Comparison of ENCODE assay signal across 20 cellular contexts in genomic region chr19:35344511-35345031, GRCh38. TPM values are rescaled to one million over a fixed set of nuclear protein-coding genes. Genes with fewer than 3 reads are reported as not detected.
A peak's percentile ranks its signal among the peaks of the same experiment; 100 is the strongest.
DNase-seq lines count a peak whose midpoint lies in the region; ATAC-seq, FAIRE-seq and TF ChIP-seq lines count a peak whose summit lies in the region.
"Had no signal": no experiment of that assay in that cellular context is flagged by ENCODE, and none has a peak within 500 bp of the region (broad histone marks: within the 10 kb centered on the region; RNA-seq: fewer than 3 reads in every experiment).

No MANE protein-coding gene starts in this region.

- no peaks in the 10 kb centered on the region for H3K79me2 ChIP-seq in HepG2 (ENCODE audit: insufficient read depth, low read length)

- no peak overlapping the region for H2AFZ ChIP-seq in HepG2 (ENCODE audit: low read length)

- TF ChIP-seq CTCF in heart right ventricle (IDR thresholded peaks at IDR 0.05) (no peak), HepG2 (CRISPR knock-in tag; IDR thresholded peaks at IDR 0.05) (no peak), type B pancreatic cell (conservative IDR thresholded peaks at IDR 0.05) (no peak)

- peaks cover 0 to 29% (median 9%) of the 10 kb centered on the region in 7 donors for H3K27me3 ChIP-seq in heart right ventricle
- no peaks in the 10 kb centered on the region for H3K27me3 ChIP-seq in HepG2 (ENCODE audit: control insufficient read depth in 1 of 2, insufficient read depth in 2 of 2, low read length in 2 of 2)
- H3K27me3 ChIP-seq: right atrium auricular region had no signal

- H3K9me3 Mint-ChIP-seq in type B pancreatic cell = no peaks in the 10 kb centered on the region
- H3K9me3 Mint-ChIP-seq: activated T-cell treated with anti-CD3 and anti-CD28 coated beads, Interleukin-2, amount 50 U/mL, for 72 hours; nephron had no signal

- H3K36me3 Mint-ChIP-seq in type B pancreatic cell = no peaks in the 10 kb centered on the region

- H3K9ac ChIP-seq in HepG2 (ENCODE audit: insufficient read depth, low read depth, low read length) = no peak overlapping the region
- H3K9ac ChIP-seq: KMS-11 had no signal

- ATAC-seq in Right ventricle myocardium superior (ENCODE audit: poor library complexity) (no peak), heart right ventricle (no peak), HepG2 (no peak), HG03159 (IDR thresholded peaks at IDR 0.05; ENCODE audit: unreplicated experiment) (no peak)
- ATAC-seq: activated T-cell treated with anti-CD3 and anti-CD28 coated beads, Interleukin-2, amount 50 U/mL, for 72 hours had no signal

- peaks cover 16% of the 10 kb centered on the region for H3K27me3 Mint-ChIP-seq in type B pancreatic cell

- TF ChIP-seq RAD21 in HepG2 (CRISPR knock-in tag; IDR thresholded peaks at IDR 0.05) = no peak

- POLR2A ChIA-PET in HepG2 (lab: Yijun Ruan, JAX) = no interaction called here

- TF ChIP-seq POLR2A in HepG2 (IDR thresholded peaks at IDR 0.05; ENCODE audit: insufficient read depth in 1 of 2, low read depth in 2 of 2, low read length in 2 of 2) = no peak

- no peaks in the 10 kb centered on the region for H3K9me3 ChIP-seq in heart right ventricle
- H3K9me3 ChIP-seq in HepG2 (ENCODE audit: low read length) = no peaks in the 10 kb centered on the region
- H3K9me3 ChIP-seq: right atrium auricular region, tibial artery had no signal

- intact Hi-C loops in Right ventricle myocardium superior (cut with DNase I) = no loop called here
- intact Hi-C loops in heart right ventricle (cut with DNase I) = no loop called here
- intact Hi-C loops in HepG2 (cut with micrococcal nuclease; ENCODE audit: unreplicated experiment) = no loop called here

- in situ Hi-C loops in HepG2 (cut with HindIII; ENCODE audit: extremely low pct_ligation_motif_present, low pct_unique_long_range_greater_than_20kb) = no loop called here

- H3K4me3 Mint-ChIP-seq in type B pancreatic cell = no peak overlapping the region
- H3K4me3 Mint-ChIP-seq: activated T-cell treated with anti-CD3 and anti-CD28 coated beads, Interleukin-2, amount 50 U/mL, for 72 hours; nephron had no signal

- H3K4me1 ChIP-seq in heart right ventricle (peaks cover 0 to 23% (median 0%) of the 10 kb centered on the region in 9 donors), HepG2 (ENCODE audit: insufficient read depth, low read length) (peaks cover 42% of the 10 kb centered on the region)
- H3K4me1 ChIP-seq: right atrium auricular region, tibial artery had no signal

- peaks cover 9% of the 10 kb centered on the region for H3K4me1 Mint-ChIP-seq in type B pancreatic cell (ENCODE audit: unreplicated experiment)
- H3K4me1 Mint-ChIP-seq: nephron had no signal

- DNase-seq in Right ventricle myocardium superior = peak; percentile 25
- no peak for DNase-seq in heart right ventricle
- DNase-seq in HepG2 (ENCODE audit: low spot score) = no peak
- peak; percentile 58 for DNase-seq in type B pancreatic cell (ENCODE audit: extremely low spot score, unreplicated experiment)
- DNase-seq in NCI-H2196 (lab: John Stamatoyannopoulos, UW; ENCODE audit: unreplicated experiment) = no peak
- DNase-seq: ACHN; activated CD4-positive, alpha-beta T cell treated with anti-CD3 and anti-CD28 coated beads for 4 hours; activated T-cell treated with anti-CD3 and anti-CD28 coated beads, Interleukin-2, amount 50 U/mL, for 72 hours; caudate nucleus; NCI-H1417; NK-92 treated with Interleukin-12 subunit alpha and Interleukin-12 subunit beta, amount 100 ng/mL, for 24 hours; stimulated activated CD4-positive, alpha-beta T cell treated with anti-CD3 and anti-CD28 coated beads, Interleukin-2, amount 100 ng/mL, for 24 hours; T-helper 2 cell had no signal

- no peak for TF ChIP-seq EP300 in HepG2 (IDR thresholded peaks at IDR 0.05; ENCODE audit: low read depth in 2 of 2, low read length in 2 of 2)
- no peak for TF ChIP-seq EP300 in HepG2 (CRISPR knock-in tag; IDR thresholded peaks at IDR 0.05; ENCODE audit: borderline replicate concordance)

- H3K4me3 ChIP-seq in heart right ventricle = no peak overlapping the region
- H3K4me3 ChIP-seq in HepG2 (replicated peaks in 1 of 3; ENCODE audit: insufficient read depth in 1 of 3, low read depth in 2 of 3, low read length in 3 of 3) = no peak overlapping the region
- H3K4me3 ChIP-seq: right atrium auricular region, tibial artery had no signal

- no peak overlapping the region for H3K4me2 ChIP-seq in HepG2 (ENCODE audit: low read depth, low read length)
- H3K4me2 ChIP-seq: KMS-11 had no signal

- H3K27ac Mint-ChIP-seq in type B pancreatic cell = no peak overlapping the region
- H3K27ac Mint-ChIP-seq: activated T-cell treated with anti-CD3 and anti-CD28 coated beads, Interleukin-2, amount 50 U/mL, for 72 hours; nephron had no signal

- H3K27ac ChIP-seq in heart right ventricle (no peak overlapping the region), HepG2 (ENCODE audit: extremely low read length, insufficient read depth, low read length) (no peak overlapping the region)
- H3K27ac ChIP-seq: KMS-11, right atrium auricular region, tibial artery had no signal

- no peaks in the 10 kb centered on the region for H4K20me1 ChIP-seq in HepG2 (ENCODE audit: insufficient read depth, low read length)

- no peak for FAIRE-seq in HepG2 (lab: Jason Lieb, UNC)

- no TSS peak for BruUV-seq in HepG2 (replicated peaks; lab: Mats Ljungman, UMichigan)

- no peaks in the 10 kb centered on the region for H3K36me3 ChIP-seq in heart right ventricle
- no peaks in the 10 kb centered on the region for H3K36me3 ChIP-seq in HepG2 (replicated peaks in 1 of 2; ENCODE audit: control insufficient read depth in 1 of 2, insufficient read depth in 2 of 2, low read length in 2 of 2)
- H3K36me3 ChIP-seq: right atrium auricular region, tibial artery had no signal

- CTCF ChIA-PET in HepG2 (lab: Yijun Ruan, JAX; ENCODE audit: low intra/inter-chr PET ratio, low total read pairs) = no interaction called here

- 80 to 83% methylated on average over 17 of the region's 17 CpGs for WGBS in heart right ventricle, 2 donors
- 70% methylated on average over 8 of the region's 17 CpGs for WGBS in HepG2 (ENCODE audit: low lambda C conversion rate)

RNA-seq across cellular contexts. Expression of gene FFAR1, which starts 3.1 kb away (rescaled TPM):
- not detected for total RNA-seq in Right ventricle myocardium superior
- total RNA-seq in heart right ventricle = not detected
- not detected for polyA plus RNA-seq in heart right ventricle
- not detected in 2 replicates for total RNA-seq in HepG2 (2016; rRNA removed; fragmentation: Illumina TruSeq; extraction: Trizol)
- 0.09 TPM in 1 of 2 replicates, not detected in the other for total RNA-seq in HepG2 (2016; cell fraction: cytosol; rRNA removed; fragmentation: Illumina TruSeq; extraction: Trizol; ENCODE audit: low read depth)
- total RNA-seq in HepG2 (2016; cell fraction: insoluble cytoplasmic fraction; rRNA removed; fragmentation: Illumina TruSeq; extraction: Trizol) = not detected in 2 replicates
- total RNA-seq in HepG2 (2016; cell fraction: membrane; rRNA removed; fragmentation: Illumina TruSeq; extraction: Trizol) = not detected in 2 replicates
- not detected in 2 replicates for total RNA-seq in HepG2 (2016; cell fraction: nucleus; rRNA removed; fragmentation: Illumina TruSeq; extraction: Trizol)
- polyA plus RNA-seq in HepG2 (2011; rRNA removed) = not detected in 2 replicates
- not detected in 2 replicates for polyA plus RNA-seq in HepG2 (2011; cell fraction: cytosol; rRNA removed)
- polyA plus RNA-seq in HepG2 (2011; cell fraction: nucleus; rRNA removed) = not detected in 2 replicates
- not detected in 2 replicates for polyA plus RNA-seq in HepG2 (2012)
- not detected in 2 replicates for polyA plus RNA-seq in HepG2 (2016; cell fraction: cytosol; fragmentation: Illumina TruSeq; extraction: Trizol; ENCODE audit: low read depth)
- polyA plus RNA-seq in HepG2 (2016; cell fraction: insoluble cytoplasmic fraction; fragmentation: Illumina TruSeq; extraction: Trizol; ENCODE audit: low read depth) = not detected in 2 replicates
- polyA plus RNA-seq in HepG2 (2016; cell fraction: membrane; fragmentation: Illumina TruSeq; extraction: Trizol; ENCODE audit: low read depth) = not detected in 2 replicates
- polyA plus RNA-seq in HepG2 (2016; cell fraction: nucleus; fragmentation: Illumina TruSeq; extraction: Trizol; ENCODE audit: insufficient read depth, low read depth) = not detected in 2 replicates
- not detected in 2 replicates for polyA minus RNA-seq in HepG2 (2011; rRNA and poly(A)+ RNA removed; ENCODE audit: low replicate concordance)
- polyA minus RNA-seq in HepG2 (2011; cell fraction: cytosol; rRNA and poly(A)+ RNA removed) = not detected in 2 replicates
- polyA minus RNA-seq in HepG2 (2011; cell fraction: nucleus; rRNA and poly(A)+ RNA removed) = not detected in 2 replicates
- total RNA-seq in type B pancreatic cell (ENCODE audit: low replicate concordance) = 2.1 and 2.7 TPM in 2 replicates
- total RNA-seq: fibroblast of villous mesenchyme, lower leg skin, right atrium auricular region had no signal

RNA-seq across cellular contexts. Expression of gene FFAR3, which starts 13.7 kb away (rescaled TPM):
- total RNA-seq in Right ventricle myocardium superior (not detected), heart right ventricle (under 1 TPM in 2 of 10 donors, not detected in 8; 0.40 to 0.49 TPM), HepG2 (2016; rRNA removed; fragmentation: Illumina TruSeq; extraction: Trizol) (not detected in 2 replicates), type B pancreatic cell (ENCODE audit: low replicate concordance) (0.34 and 0.45 TPM in 2 replicates)
- polyA plus RNA-seq in heart right ventricle (under 1 TPM in 1 of 2 donors, not detected in 1; 0.09 TPM), HepG2 (2011; rRNA removed) (not detected in 2 replicates)
- not detected in 2 replicates for total RNA-seq in HepG2 (2016; cell fraction: cytosol; rRNA removed; fragmentation: Illumina TruSeq; extraction: Trizol; ENCODE audit: low read depth)
- total RNA-seq in HepG2 (2016; cell fraction: insoluble cytoplasmic fraction; rRNA removed; fragmentation: Illumina TruSeq; extraction: Trizol) = not detected in 2 replicates
- total RNA-seq in HepG2 (2016; cell fraction: membrane; rRNA removed; fragmentation: Illumina TruSeq; extraction: Trizol) = not detected in 2 replicates
- total RNA-seq in HepG2 (2016; cell fraction: nucleus; rRNA removed; fragmentation: Illumina TruSeq; extraction: Trizol) = not detected in 2 replicates
- not detected in 2 replicates for polyA plus RNA-seq in HepG2 (2011; cell fraction: cytosol; rRNA removed)
- not detected in 2 replicates for polyA plus RNA-seq in HepG2 (2011; cell fraction: nucleus; rRNA removed)
- not detected in 2 replicates for polyA plus RNA-seq in HepG2 (2012)
- polyA plus RNA-seq in HepG2 (2016; cell fraction: cytosol; fragmentation: Illumina TruSeq; extraction: Trizol; ENCODE audit: low read depth) = not detected in 2 replicates
- not detected in 2 replicates for polyA plus RNA-seq in HepG2 (2016; cell fraction: insoluble cytoplasmic fraction; fragmentation: Illumina TruSeq; extraction: Trizol; ENCODE audit: low read depth)
- not detected in 2 replicates for polyA plus RNA-seq in HepG2 (2016; cell fraction: membrane; fragmentation: Illumina TruSeq; extraction: Trizol; ENCODE audit: low read depth)
- not detected in 2 replicates for polyA plus RNA-seq in HepG2 (2016; cell fraction: nucleus; fragmentation: Illumina TruSeq; extraction: Trizol; ENCODE audit: insufficient read depth, low read depth)
- not detected in 2 replicates for polyA minus RNA-seq in HepG2 (2011; rRNA and poly(A)+ RNA removed; ENCODE audit: low replicate concordance)
- not detected in 2 replicates for polyA minus RNA-seq in HepG2 (2011; cell fraction: cytosol; rRNA and poly(A)+ RNA removed)
- not detected in 2 replicates for polyA minus RNA-seq in HepG2 (2011; cell fraction: nucleus; rRNA and poly(A)+ RNA removed)
- total RNA-seq: fibroblast of villous mesenchyme, lower leg skin, right atrium auricular region had no signal

RNA-seq across cellular contexts. Expression of gene CD22, which starts 15.6 kb away (rescaled TPM):
- 0.56 TPM for total RNA-seq in Right ventricle myocardium superior
- total RNA-seq in heart right ventricle = 1 to 10 TPM in 1 of 10 donors, under 1 TPM in 7, not detected in 2; 0.22 to 1.6 (median 0.49) TPM
- polyA plus RNA-seq in heart right ventricle = under 1 TPM; 0.07 to 0.12 TPM
- total RNA-seq in HepG2 (2016; rRNA removed; fragmentation: Illumina TruSeq; extraction: Trizol) = 0.49 and 0.71 TPM in 2 replicates
- total RNA-seq in HepG2 (2016; cell fraction: cytosol; rRNA removed; fragmentation: Illumina TruSeq; extraction: Trizol; ENCODE audit: low read depth) = 0.53 and 1.0 TPM in 2 replicates
- 0.40 and 0.97 TPM in 2 replicates for total RNA-seq in HepG2 (2016; cell fraction: insoluble cytoplasmic fraction; rRNA removed; fragmentation: Illumina TruSeq; extraction: Trizol)
- 0.62 and 0.93 TPM in 2 replicates for total RNA-seq in HepG2 (2016; cell fraction: membrane; rRNA removed; fragmentation: Illumina TruSeq; extraction: Trizol)
- 2.8 and 3.5 TPM in 2 replicates for total RNA-seq in HepG2 (2016; cell fraction: nucleus; rRNA removed; fragmentation: Illumina TruSeq; extraction: Trizol)
- 0.98 and 1.7 TPM in 2 replicates for polyA plus RNA-seq in HepG2 (2011; rRNA removed)
- polyA plus RNA-seq in HepG2 (2011; cell fraction: cytosol; rRNA removed) = 0.49 and 0.85 TPM in 2 replicates
- 1.8 and 2.5 TPM in 2 replicates for polyA plus RNA-seq in HepG2 (2011; cell fraction: nucleus; rRNA removed)
- 0.66 and 0.72 TPM in 2 replicates for polyA plus RNA-seq in HepG2 (2012)
- polyA plus RNA-seq in HepG2 (2016; cell fraction: cytosol; fragmentation: Illumina TruSeq; extraction: Trizol; ENCODE audit: low read depth) = 0.19 and 0.31 TPM in 2 replicates
- polyA plus RNA-seq in HepG2 (2016; cell fraction: insoluble cytoplasmic fraction; fragmentation: Illumina TruSeq; extraction: Trizol; ENCODE audit: low read depth) = 0.82 and 1.2 TPM in 2 replicates
- polyA plus RNA-seq in HepG2 (2016; cell fraction: membrane; fragmentation: Illumina TruSeq; extraction: Trizol; ENCODE audit: low read depth) = 0.36 and 0.50 TPM in 2 replicates
- 3.9 and 6.0 TPM in 2 replicates for polyA plus RNA-seq in HepG2 (2016; cell fraction: nucleus; fragmentation: Illumina TruSeq; extraction: Trizol; ENCODE audit: insufficient read depth, low read depth)
- 1.6 and 2.4 TPM in 2 replicates for polyA minus RNA-seq in HepG2 (2011; rRNA and poly(A)+ RNA removed; ENCODE audit: low replicate concordance)
- polyA minus RNA-seq in HepG2 (2011; cell fraction: cytosol; rRNA and poly(A)+ RNA removed) = 1.5 TPM in 1 of 2 replicates, not detected in the other
- 0.64 and 0.99 TPM in 2 replicates for polyA minus RNA-seq in HepG2 (2011; cell fraction: nucleus; rRNA and poly(A)+ RNA removed)
- total RNA-seq in type B pancreatic cell (ENCODE audit: low replicate concordance) = 0.92 and 2.1 TPM in 2 replicates
- total RNA-seq: fibroblast of villous mesenchyme had no signal

RNA-seq across cellular contexts. Expression of gene GPR42, which starts 26.3 kb away (rescaled TPM):
- total RNA-seq in Right ventricle myocardium superior (not detected), heart right ventricle (not detected), HepG2 (2016; rRNA removed; fragmentation: Illumina TruSeq; extraction: Trizol) (not detected in 2 replicates), type B pancreatic cell (ENCODE audit: low replicate concordance) (not detected in 2 replicates)
- polyA plus RNA-seq in heart right ventricle (not detected), HepG2 (2011; rRNA removed) (not detected in 2 replicates)
- total RNA-seq in HepG2 (2016; cell fraction: cytosol; rRNA removed; fragmentation: Illumina TruSeq; extraction: Trizol; ENCODE audit: low read depth) = not detected in 2 replicates
- not detected in 2 replicates for total RNA-seq in HepG2 (2016; cell fraction: insoluble cytoplasmic fraction; rRNA removed; fragmentation: Illumina TruSeq; extraction: Trizol)
- total RNA-seq in HepG2 (2016; cell fraction: membrane; rRNA removed; fragmentation: Illumina TruSeq; extraction: Trizol) = not detected in 2 replicates
- not detected in 2 replicates for total RNA-seq in HepG2 (2016; cell fraction: nucleus; rRNA removed; fragmentation: Illumina TruSeq; extraction: Trizol)
- not detected in 2 replicates for polyA plus RNA-seq in HepG2 (2011; cell fraction: cytosol; rRNA removed)
- polyA plus RNA-seq in HepG2 (2011; cell fraction: nucleus; rRNA removed) = not detected in 2 replicates
- polyA plus RNA-seq in HepG2 (2012) = not detected in 2 replicates
- polyA plus RNA-seq in HepG2 (2016; cell fraction: cytosol; fragmentation: Illumina TruSeq; extraction: Trizol; ENCODE audit: low read depth) = not detected in 2 replicates
- not detected in 2 replicates for polyA plus RNA-seq in HepG2 (2016; cell fraction: insoluble cytoplasmic fraction; fragmentation: Illumina TruSeq; extraction: Trizol; ENCODE audit: low read depth)
- not detected in 2 replicates for polyA plus RNA-seq in HepG2 (2016; cell fraction: membrane; fragmentation: Illumina TruSeq; extraction: Trizol; ENCODE audit: low read depth)
- polyA plus RNA-seq in HepG2 (2016; cell fraction: nucleus; fragmentation: Illumina TruSeq; extraction: Trizol; ENCODE audit: insufficient read depth, low read depth) = not detected in 2 replicates
- polyA minus RNA-seq in HepG2 (2011; rRNA and poly(A)+ RNA removed; ENCODE audit: low replicate concordance) = not detected in 2 replicates
- polyA minus RNA-seq in HepG2 (2011; cell fraction: cytosol; rRNA and poly(A)+ RNA removed) = not detected in 2 replicates
- polyA minus RNA-seq in HepG2 (2011; cell fraction: nucleus; rRNA and poly(A)+ RNA removed) = not detected in 2 replicates
- total RNA-seq: fibroblast of villous mesenchyme, lower leg skin, right atrium auricular region had no signal

RNA-seq across cellular contexts. Expression of gene MAG, which starts 52.6 kb away (rescaled TPM):
- not detected for total RNA-seq in Right ventricle myocardium superior
- under 1 TPM in 1 of 10 donors, not detected in 9; 0.39 TPM for total RNA-seq in heart right ventricle
- under 1 TPM in 1 of 2 donors, not detected in 1; 0.04 TPM for polyA plus RNA-seq in heart right ventricle
- 0.80 and 1.3 TPM in 2 replicates for total RNA-seq in HepG2 (2016; rRNA removed; fragmentation: Illumina TruSeq; extraction: Trizol)
- total RNA-seq in HepG2 (2016; cell fraction: cytosol; rRNA removed; fragmentation: Illumina TruSeq; extraction: Trizol; ENCODE audit: low read depth) = 0.26 and 0.71 TPM in 2 replicates
- total RNA-seq in HepG2 (2016; cell fraction: insoluble cytoplasmic fraction; rRNA removed; fragmentation: Illumina TruSeq; extraction: Trizol) = 0.56 and 0.87 TPM in 2 replicates
- total RNA-seq in HepG2 (2016; cell fraction: membrane; rRNA removed; fragmentation: Illumina TruSeq; extraction: Trizol) = 0.59 and 1.5 TPM in 2 replicates
- total RNA-seq in HepG2 (2016; cell fraction: nucleus; rRNA removed; fragmentation: Illumina TruSeq; extraction: Trizol) = 1.6 and 2.6 TPM in 2 replicates
- 0.17 and 0.20 TPM in 2 replicates for polyA plus RNA-seq in HepG2 (2011; rRNA removed)
- polyA plus RNA-seq in HepG2 (2011; cell fraction: cytosol; rRNA removed) = 0.13 and 0.27 TPM in 2 replicates
- 0.40 and 0.93 TPM in 2 replicates for polyA plus RNA-seq in HepG2 (2011; cell fraction: nucleus; rRNA removed)
- not detected in 2 replicates for polyA plus RNA-seq in HepG2 (2012)
- polyA plus RNA-seq in HepG2 (2016; cell fraction: cytosol; fragmentation: Illumina TruSeq; extraction: Trizol; ENCODE audit: low read depth) = 0.70 TPM in 2 replicates
- polyA plus RNA-seq in HepG2 (2016; cell fraction: insoluble cytoplasmic fraction; fragmentation: Illumina TruSeq; extraction: Trizol; ENCODE audit: low read depth) = 0.38 and 1.3 TPM in 2 replicates
- 0.24 and 0.97 TPM in 2 replicates for polyA plus RNA-seq in HepG2 (2016; cell fraction: membrane; fragmentation: Illumina TruSeq; extraction: Trizol; ENCODE audit: low read depth)
- polyA plus RNA-seq in HepG2 (2016; cell fraction: nucleus; fragmentation: Illumina TruSeq; extraction: Trizol; ENCODE audit: insufficient read depth, low read depth) = 0.82 and 1.5 TPM in 2 replicates
- polyA minus RNA-seq in HepG2 (2011; rRNA and poly(A)+ RNA removed; ENCODE audit: low replicate concordance) = not detected in 2 replicates
- not detected in 2 replicates for polyA minus RNA-seq in HepG2 (2011; cell fraction: cytosol; rRNA and poly(A)+ RNA removed)
- polyA minus RNA-seq in HepG2 (2011; cell fraction: nucleus; rRNA and poly(A)+ RNA removed) = 0.64 and 0.75 TPM in 2 replicates
- total RNA-seq in type B pancreatic cell (ENCODE audit: low replicate concordance) = 2.1 TPM in 1 of 2 replicates, not detected in the other
- total RNA-seq: fibroblast of villous mesenchyme, right atrium auricular region had no signal

Comparison
In these comparisons a context has a peak if more than half of its experiments do, and no peak if none do; other contexts are left out.
1. DNase-seq: peak in Right ventricle myocardium superior (single experiment) and type B pancreatic cell (single experiment); none in heart right ventricle (0 of 2), HepG2 (single experiment) and NCI-H2196 (single experiment).